1 cellular context compared by ENCODE assay signal in genomic region chr5:102099766-102100331, GRCh38.
TF ChIP-seq lines count a peak whose summit lies in the region.

No MANE protein-coding gene starts in this region.

TF ChIP-seq in HepG2, 621 proteins besides CTCF, POLR2A, EP300 and RAD21 (continued from another document and continues in another):
- TF ChIP-seq MAX (IDR thresholded peaks at IDR 0.05), result peak; percentile 84
- TF ChIP-seq ISL2 (CRISPR knock-in tag; IDR thresholded peaks at IDR 0.05), result peak; percentile 93
- no peak for TF ChIP-seq FOXA1 (IDR thresholded peaks at IDR 0.05)
- 0 out of 2 replicates have a peak, but pooled peaks have one; percentile 27 for TF ChIP-seq FOXA1 (CRISPR knock-in tag; IDR thresholded peaks at IDR 0.05)
- TF ChIP-seq ZNF564 (CRISPR knock-in tag; IDR thresholded peaks at IDR 0.05), result peak; percentile 59; the same call in 1 of the 2 replicates
- 0 out of 2 replicates have a peak, but pooled peaks have one; percentile 18 for TF ChIP-seq ZNF510 (CRISPR knock-in tag; IDR thresholded peaks at IDR 0.05; ENCODE audit: low read depth)
- peak; percentile 35; the same call in 1 of the 2 replicates for TF ChIP-seq MYC (CRISPR knock-in tag; IDR thresholded peaks at IDR 0.05; ENCODE audit: borderline replicate concordance)
- peak in 1 of 2 experiments; percentile 58; a peak in 2 of 4 replicates for TF ChIP-seq ATF4 (CRISPR knock-in tag; IDR thresholded peaks at IDR 0.05)
- TF ChIP-seq ZNF331 (CRISPR knock-in tag; IDR thresholded peaks at IDR 0.05), result peak; percentile 83
- no peak for TF ChIP-seq ZMAT3 (CRISPR knock-in tag; conservative IDR thresholded peaks at IDR 0.05)
- TF ChIP-seq DMAP1 (CRISPR knock-in tag; IDR thresholded peaks at IDR 0.05), result peak; percentile 37; the same call in 1 of the 2 replicates
- peak; percentile 91; the same call in 1 of the 2 replicates for TF ChIP-seq ZNF614 (CRISPR knock-in tag; IDR thresholded peaks at IDR 0.05; ENCODE audit: borderline replicate concordance)
- no peak for TF ChIP-seq ZNF597 (CRISPR knock-in tag; IDR thresholded peaks at IDR 0.05)
- no peak for TF ChIP-seq ZNF44 (CRISPR knock-in tag; IDR thresholded peaks at IDR 0.05)
- 0 out of 2 replicates have a peak, but pooled peaks have one; percentile 56 for TF ChIP-seq NFAT5 (CRISPR knock-in tag; IDR thresholded peaks at IDR 0.05)
- TF ChIP-seq CREM (IDR thresholded peaks at IDR 0.05), result peak; percentile 61; the same call in 1 of the 2 replicates
- TF ChIP-seq CREM (CRISPR knock-in tag; IDR thresholded peaks at IDR 0.05), result no peak
- peak; percentile 71; the same call in 1 of the 2 replicates for TF ChIP-seq ZNF224 (CRISPR knock-in tag; IDR thresholded peaks at IDR 0.05)
- no peak for TF ChIP-seq ZNF672 (CRISPR knock-in tag; IDR thresholded peaks at IDR 0.05)
- TF ChIP-seq ZEB1 (IDR thresholded peaks at IDR 0.05; ENCODE audit: insufficient replicate concordance, low read depth), result peak; percentile 88
- TF ChIP-seq TCF7L2 (IDR thresholded peaks at IDR 0.05; ENCODE audit: low read depth, low read length), result no peak; the same call in 1 of the 2 replicates
- no peak for TF ChIP-seq ZNF850 (CRISPR knock-in tag; conservative IDR thresholded peaks at IDR 0.05)
- no peak for TF ChIP-seq NONO (IDR thresholded peaks at IDR 0.05)
- TF ChIP-seq NONO (CRISPR knock-in tag; conservative IDR thresholded peaks at IDR 0.05), result peak; percentile 81
- no peak for TF ChIP-seq NFYB (CRISPR knock-in tag; IDR thresholded peaks at IDR 0.05)
- 0 out of 2 replicates have a peak, but pooled peaks have one; percentile 27 for TF ChIP-seq GMEB1 (CRISPR knock-in tag; IDR thresholded peaks at IDR 0.05; ENCODE audit: borderline replicate concordance)
- TF ChIP-seq ZNF414 (CRISPR knock-in tag; IDR thresholded peaks at IDR 0.05), result peak; percentile 64
- peak; percentile 40; the same call in 1 of the 2 replicates for TF ChIP-seq ZBED4 (CRISPR knock-in tag; IDR thresholded peaks at IDR 0.05; ENCODE audit: borderline replicate concordance)
- 0 out of 2 replicates have a peak, but pooled peaks have one; percentile 9 for TF ChIP-seq E2F1 (CRISPR knock-in tag; IDR thresholded peaks at IDR 0.05)
- no peak for TF ChIP-seq MBD4 (IDR thresholded peaks at IDR 0.05; ENCODE audit: borderline replicate concordance, low read length)
- TF ChIP-seq CBX5 (CRISPR knock-in tag; IDR thresholded peaks at IDR 0.05; ENCODE audit: borderline replicate concordance), result peak; percentile 72; the same call in 1 of the 2 replicates
- TF ChIP-seq SMAD3 (CRISPR knock-in tag; IDR thresholded peaks at IDR 0.05), result peak; percentile 47; the same call in 1 of the 2 replicates
- no peak for TF ChIP-seq PBX3 (CRISPR knock-in tag; IDR thresholded peaks at IDR 0.05; ENCODE audit: borderline replicate concordance)
- TF ChIP-seq SOX13 (IDR thresholded peaks at IDR 0.05), result peak; percentile 40; the same call in 1 of the 2 replicates
- peak in 1 of 2 experiments; percentile 93; a peak in 2 of 4 replicates for TF ChIP-seq SOX13 (CRISPR knock-in tag; conservative IDR thresholded peaks at IDR 0.05 in 1 of 2, IDR thresholded peaks at IDR 0.05 in 1 of 2)
- TF ChIP-seq RXRA (CRISPR knock-in tag; IDR thresholded peaks at IDR 0.05), result peak; percentile 96
- TF ChIP-seq PLSCR1 (CRISPR knock-in tag; IDR thresholded peaks at IDR 0.05; ENCODE audit: borderline replicate concordance), result no peak
- peak; percentile 37; the same call in 1 of the 2 replicates for TF ChIP-seq PHF20 (CRISPR knock-in tag; IDR thresholded peaks at IDR 0.05)
- no peak; the same call in 1 of the 2 replicates for TF ChIP-seq DRAP1 (CRISPR knock-in tag; IDR thresholded peaks at IDR 0.05)
- TF ChIP-seq MTA1 (CRISPR knock-in tag; IDR thresholded peaks at IDR 0.05; ENCODE audit: borderline replicate concordance), result peak; percentile 87
- peak; percentile 71; the same call in 1 of the 2 replicates for TF ChIP-seq NCOR1 (IDR thresholded peaks at IDR 0.05; ENCODE audit: borderline replicate concordance, low read length)
- TF ChIP-seq HNRNPH1 (optimal IDR thresholded peaks at IDR 0.05; ENCODE audit: low read depth, low read length), result no peak
- TF ChIP-seq ZNF362 (CRISPR knock-in tag; IDR thresholded peaks at IDR 0.05; ENCODE audit: borderline replicate concordance), result peak; percentile 76; the same call in 1 of the 2 replicates
